24 cellular contexts compared by ENCODE assay signal in the genomic region with DNA sequence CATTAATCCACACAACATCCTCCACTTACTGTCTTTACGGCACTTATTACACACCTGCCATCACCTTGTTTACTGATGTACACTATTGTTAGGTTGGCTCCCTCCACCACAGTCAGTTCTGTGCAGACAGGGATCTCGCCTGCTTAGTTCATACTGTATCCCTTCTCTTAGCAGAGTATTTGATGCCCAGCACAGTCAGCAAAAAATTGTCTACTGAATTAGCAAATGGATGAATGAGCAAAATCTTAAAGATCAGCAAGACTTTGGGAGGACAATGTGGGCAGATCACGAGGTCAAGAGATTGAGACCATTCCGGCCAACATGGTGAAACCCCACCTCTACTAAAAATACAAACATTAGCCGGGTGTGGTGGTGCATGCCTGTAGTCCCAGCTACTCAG.
"Had no signal": no experiment of that assay in that cellular context is flagged by ENCODE, and none has a peak within 500 bp of the region (broad histone marks: within the 10 kb centered on the region; RNA-seq: fewer than 3 reads in every experiment).

No MANE protein-coding gene starts in this region.

- H3K9me3 ChIP-seq: left ventricle myocardium inferior, mucosa of descending colon, ovary, right atrium auricular region, stomach, testis, thyroid gland, transverse colon, upper lobe of left lung, vagina had no signal

- H3K4me1 Mint-ChIP-seq: stimulated activated naive B cell treated with anti-CD40 and anti-IgM and Interleukin-4, amounts not matched to agents 10 μg/mL and 1 μg/mL and 100 μg/mL, for 72 hours had no signal

- H3K9me3 Mint-ChIP-seq: natural killer cell treated with Interleukin-12 subunit alpha and Interleukin-12 subunit beta and Interleukin-15 and Interleukin-18, amount 100 ng/mL, for 72 hours; stimulated activated naive B cell treated with anti-CD40 and anti-IgM and Interleukin-4, amounts not matched to agents 10 μg/mL and 1 μg/mL and 100 μg/mL, for 72 hours had no signal

- H3K36me3 Mint-ChIP-seq: naive thymus-derived CD4-positive, alpha-beta T cell; natural killer cell treated with Interleukin-12 subunit alpha and Interleukin-12 subunit beta and Interleukin-15 and Interleukin-18, amount 100 ng/mL, for 72 hours; stimulated activated naive B cell treated with anti-CD40 and anti-IgM and Interleukin-4, amounts not matched to agents 10 μg/mL and 1 μg/mL and 100 μg/mL, for 72 hours had no signal

- H3K4me3 ChIP-seq: left ventricle myocardium inferior, lung, mucosa of descending colon, ovary, right atrium auricular region, skin epidermis, stomach, testis, thyroid gland, transverse colon, upper lobe of left lung, vagina had no signal

- H3K27me3 ChIP-seq: ovary, right atrium auricular region, testis, thyroid gland, transverse colon, upper lobe of left lung, vagina had no signal

- H3K27ac Mint-ChIP-seq: natural killer cell treated with Interleukin-12 subunit alpha and Interleukin-12 subunit beta and Interleukin-15 and Interleukin-18, amount 100 ng/mL, for 72 hours; progenitor cell of endocrine pancreas; stimulated activated naive B cell treated with anti-CD40 and anti-IgM and Interleukin-4, amounts not matched to agents 10 μg/mL and 1 μg/mL and 100 μg/mL, for 72 hours had no signal

- H3K36me3 ChIP-seq: left ventricle myocardium inferior, ovary, right atrium auricular region, stomach, thyroid gland, transverse colon, upper lobe of left lung, vagina had no signal

- DNase-seq: islet precursor cell; left ventricle myocardium inferior; midbrain; mucosa of descending colon; naive thymus-derived CD4-positive, alpha-beta T cell; ovary; stimulated activated CD4-positive, alpha-beta T cell treated with anti-CD3 and anti-CD28 coated beads, Interleukin-12 subunit alpha, Interleukin-12 subunit beta, amount 100 ng/mL, for 4 hours; stimulated activated CD4-positive, alpha-beta T cell treated with anti-CD3 and anti-CD28 coated beads, Interleukin-15, amount 100 ng/mL, for 24 hours; stimulated activated CD4-positive, alpha-beta T cell treated with anti-CD3 and anti-CD28 coated beads, Interleukin-2, amount 100 ng/mL, for 24 hours; stimulated activated CD4-positive, alpha-beta T cell treated with anti-CD3 and anti-CD28 coated beads, Interleukin-4, amount 100 ng/mL, for 1 hour; stimulated activated naive B cell treated with anti-CD40 and anti-IgM and Interleukin-4, amounts not matched to agents 10 μg/mL and 1 μg/mL and 100 μg/mL, for 72 hours; stimulated activated naive CD8-positive, alpha-beta T cell treated with anti-CD3 and anti-CD28 coated beads, Interleukin-15, Interleukin-2, amounts not matched to agents 100 U/mL and 50 U/mL, for 24 hours; stomach; testis; thyroid gland; transverse colon; upper lobe of left lung had no signal

- ATAC-seq: mucosa of descending colon; naive thymus-derived CD4-positive, alpha-beta T cell; natural killer cell treated with Interleukin-12 subunit alpha and Interleukin-12 subunit beta and Interleukin-15 and Interleukin-18, amount 100 ng/mL, for 72 hours; sciatic nerve; stimulated activated naive B cell treated with anti-CD40 and anti-IgM and Interleukin-4, amounts not matched to agents 10 μg/mL and 1 μg/mL and 100 μg/mL, for 72 hours; stimulated activated naive CD8-positive, alpha-beta T cell treated with anti-CD3 and anti-CD28 coated beads, Interleukin-15, Interleukin-2, amounts not matched to agents 100 U/mL and 50 U/mL, for 24 hours had no signal

- H3K4me3 Mint-ChIP-seq: naive thymus-derived CD4-positive, alpha-beta T cell; natural killer cell treated with Interleukin-12 subunit alpha and Interleukin-12 subunit beta and Interleukin-15 and Interleukin-18, amount 100 ng/mL, for 72 hours; stimulated activated naive B cell treated with anti-CD40 and anti-IgM and Interleukin-4, amounts not matched to agents 10 μg/mL and 1 μg/mL and 100 μg/mL, for 72 hours had no signal

- H3K4me1 ChIP-seq: left ventricle myocardium inferior, right atrium auricular region, stomach, testis, thyroid gland, transverse colon, upper lobe of left lung, vagina had no signal
